1 cellular context compared by ENCODE assay signal in the genomic region with DNA sequence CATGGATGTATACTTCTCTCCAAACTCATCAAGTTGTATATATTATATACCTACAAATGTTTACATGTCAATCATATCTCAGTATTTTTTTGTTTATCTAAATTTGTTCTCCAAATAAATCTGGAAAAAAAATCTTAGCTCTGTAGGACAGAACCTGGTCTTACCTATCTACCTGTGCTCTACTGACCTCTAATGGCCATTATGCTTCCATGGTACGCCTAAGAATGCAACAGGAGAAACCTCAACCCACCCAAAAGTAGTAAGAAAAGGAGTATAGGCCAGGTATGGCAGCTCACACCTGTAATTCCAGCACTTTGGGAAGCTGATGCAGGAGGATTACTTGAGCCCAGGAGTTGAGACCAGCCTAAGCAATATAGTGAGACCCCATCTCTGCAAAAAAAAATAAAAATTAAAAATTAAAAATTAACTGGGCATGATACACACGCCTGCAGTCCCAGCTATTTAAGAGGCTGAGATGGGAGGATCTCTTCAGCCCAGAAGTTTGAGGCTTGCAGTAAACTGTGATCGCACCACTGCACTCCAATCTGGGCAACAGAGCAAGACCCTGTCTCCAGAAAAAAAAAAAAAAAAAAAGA.
TF ChIP-seq lines count a peak whose summit lies in the region.

No MANE protein-coding gene starts in this region.

TF ChIP-seq in GM12878, 131 proteins besides CTCF, POLR2A, EP300 and RAD21:
- TF ChIP-seq SMC3 (IDR thresholded peaks at IDR 0.05; ENCODE audit: borderline replicate concordance, low read length), result peak; percentile 9; the same call in 1 of the 2 replicates
- TF ChIP-seq MYC (IDR thresholded peaks at IDR 0.05; ENCODE audit: insufficient read depth, insufficient read length, insufficient replicate concordance, low read length, severe bottlenecking), result no peak
